Comparison of ENCODE assay signal across 1 cellular context in the genomic region with DNA sequence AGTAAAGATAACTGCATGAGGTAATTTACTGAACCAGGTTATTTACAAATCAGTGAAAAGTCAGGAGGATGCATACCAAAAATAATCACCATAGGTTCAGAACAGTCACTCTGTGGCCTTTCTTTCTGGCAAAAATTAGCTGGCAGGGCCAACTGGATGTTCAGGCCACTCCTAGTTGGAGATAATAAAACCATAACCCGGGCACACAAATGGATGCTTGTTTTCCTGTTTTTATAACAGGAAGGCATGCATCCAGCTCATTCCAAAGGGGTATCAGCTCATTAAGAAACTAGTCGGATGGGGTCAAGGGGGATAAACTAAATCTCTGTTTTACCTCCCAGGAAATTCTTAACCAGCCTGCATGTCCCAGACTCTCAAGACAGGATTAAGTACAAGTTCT.
TF ChIP-seq lines count a peak whose summit lies in the region.

No MANE protein-coding gene starts in this region.

TF ChIP-seq in A549, 52 proteins besides CTCF, POLR2A, EP300 and RAD21 (continued from another document):
- TF ChIP-seq FOSL2 (IDR thresholded peaks at IDR 0.05) (no peak), FOSL2 (CRISPR knock-in tag; IDR thresholded peaks at IDR 0.05) (no peak), CEBPB (IDR thresholded peaks at IDR 0.05) (no peak), ZSCAN20 (CRISPR knock-in tag; IDR thresholded peaks at IDR 0.05) (no peak), RCOR1 (IDR thresholded peaks at IDR 0.05; ENCODE audit: low read depth, low read length) (no peak), NPAS2 (CRISPR knock-in tag; IDR thresholded peaks at IDR 0.05; ENCODE audit: borderline replicate concordance) (no peak), MAZ (IDR thresholded peaks at IDR 0.05; ENCODE audit: borderline replicate concordance, low read depth, low read length) (no peak), HOXB13 (CRISPR knock-in tag; IDR thresholded peaks at IDR 0.05; ENCODE audit: low read depth) (no peak), RARB (CRISPR knock-in tag; IDR thresholded peaks at IDR 0.05) (no peak), ZFP36 (IDR thresholded peaks at IDR 0.05; ENCODE audit: borderline replicate concordance, partially characterized antibody) (no peak), GATA3 (IDR thresholded peaks at IDR 0.05; ENCODE audit: borderline replicate concordance) (no peak), POLR2AphosphoS2 (conservative IDR thresholded peaks at IDR 0.05; ENCODE audit: low read length) (no peak), EHF (CRISPR knock-in tag; IDR thresholded peaks at IDR 0.05) (no peak)
- TF ChIP-seq, protein P1, sequence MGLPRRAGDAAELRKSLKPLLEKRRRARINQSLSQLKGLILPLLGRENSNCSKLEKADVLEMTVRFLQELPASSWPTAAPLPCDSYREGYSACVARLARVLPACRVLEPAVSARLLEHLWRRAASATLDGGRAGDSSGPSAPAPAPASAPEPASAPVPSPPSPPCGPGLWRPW (IDR thresholded peaks at IDR 0.05), result no peak
- TF ChIP-seq, protein P2, sequence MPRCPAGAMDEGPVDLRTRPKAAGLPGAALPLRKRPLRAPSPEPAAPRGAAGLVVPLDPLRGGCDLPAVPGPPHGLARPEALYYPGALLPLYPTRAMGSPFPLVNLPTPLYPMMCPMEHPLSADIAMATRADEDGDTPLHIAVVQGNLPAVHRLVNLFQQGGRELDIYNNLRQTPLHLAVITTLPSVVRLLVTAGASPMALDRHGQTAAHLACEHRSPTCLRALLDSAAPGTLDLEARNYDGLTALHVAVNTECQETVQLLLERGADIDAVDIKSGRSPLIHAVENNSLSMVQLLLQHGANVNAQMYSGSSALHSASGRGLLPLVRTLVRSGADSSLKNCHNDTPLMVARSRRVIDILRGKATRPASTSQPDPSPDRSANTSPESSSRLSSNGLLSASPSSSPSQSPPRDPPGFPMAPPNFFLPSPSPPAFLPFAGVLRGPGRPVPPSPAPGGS (IDR thresholded peaks at IDR 0.05), result no peak
- TF ChIP-seq, protein P3, sequence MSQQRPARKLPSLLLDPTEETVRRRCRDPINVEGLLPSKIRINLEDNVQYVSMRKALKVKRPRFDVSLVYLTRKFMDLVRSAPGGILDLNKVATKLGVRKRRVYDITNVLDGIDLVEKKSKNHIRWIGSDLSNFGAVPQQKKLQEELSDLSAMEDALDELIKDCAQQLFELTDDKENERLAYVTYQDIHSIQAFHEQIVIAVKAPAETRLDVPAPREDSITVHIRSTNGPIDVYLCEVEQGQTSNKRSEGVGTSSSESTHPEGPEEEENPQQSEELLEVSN (IDR thresholded peaks at IDR 0.05; ENCODE audit: borderline replicate concordance, low read depth), result no peak
TF ChIP-seq in A549: peak in this region for 0.
